Comparison of ENCODE assay signal across 10 cellular contexts in the genomic region with DNA sequence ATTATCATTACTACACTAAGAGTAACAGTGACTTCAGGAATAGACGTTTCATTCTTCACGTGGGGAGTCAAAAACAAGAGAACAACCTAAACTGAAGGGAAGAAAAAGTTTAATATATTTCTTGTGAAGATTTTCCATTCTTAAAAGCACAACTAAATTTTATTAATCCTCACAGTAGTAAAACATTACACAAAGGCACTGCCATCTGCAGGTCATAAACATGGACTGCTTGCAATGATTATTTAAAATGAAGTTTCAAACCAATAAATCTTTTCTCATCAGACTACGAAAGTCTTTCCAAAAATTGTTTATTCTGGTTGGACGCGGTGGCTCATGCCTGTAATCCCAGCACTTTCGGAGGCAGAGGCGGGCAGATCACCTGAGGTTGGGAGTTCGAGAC. TPM values are rescaled to one million over a fixed set of nuclear protein-coding genes. Genes with fewer than 3 reads are reported as not detected.
A peak's percentile ranks its signal among the peaks of the same experiment; 100 is the strongest.
DNase-seq lines count a peak whose midpoint lies in the region; ATAC-seq, FAIRE-seq and TF ChIP-seq lines count a peak whose summit lies in the region.
"Had no signal": no experiment of that assay in that cellular context is flagged by ENCODE, and none has a peak within 500 bp of the region (broad histone marks: within the 10 kb centered on the region; RNA-seq: fewer than 3 reads in every experiment).

No MANE protein-coding gene starts in this region.

- H3K9me3 ChIP-seq in suprapubic skin = no peaks in the 10 kb centered on the region
- H3K9me3 ChIP-seq: stomach had no signal

- H3K27me3 Mint-ChIP-seq in activated T-cell treated with anti-CD3 and anti-CD28 coated beads, Interleukin-2, amount 50 U/mL, for 4 hours (ENCODE audit: low read depth) = no peaks in the 10 kb centered on the region
- no peaks in the 10 kb centered on the region for H3K27me3 Mint-ChIP-seq in activated CD4-positive, alpha-beta T cell treated with anti-CD3 and anti-CD28 coated beads for 36 hours

- peak overlapping the region; percentile 25 for H3K4me3 Mint-ChIP-seq in activated T-cell treated with anti-CD3 and anti-CD28 coated beads, Interleukin-2, amount 50 U/mL, for 4 hours
- H3K4me3 Mint-ChIP-seq in activated CD4-positive, alpha-beta T cell treated with anti-CD3 and anti-CD28 coated beads for 36 hours = no peak overlapping the region

- TF ChIP-seq POLR2A in suprapubic skin (IDR thresholded peaks at IDR 0.05) = no peak

- peaks cover 70% of the 10 kb centered on the region for H3K4me1 Mint-ChIP-seq in activated T-cell treated with anti-CD3 and anti-CD28 coated beads, Interleukin-2, amount 50 U/mL, for 4 hours (ENCODE audit: low read depth)
- peaks cover 67% of the 10 kb centered on the region for H3K4me1 Mint-ChIP-seq in activated CD4-positive, alpha-beta T cell treated with anti-CD3 and anti-CD28 coated beads for 36 hours

- peak; percentile 27 for FAIRE-seq in RCC 7860 (lab: Jason Lieb, UNC)

- CTCF ChIA-PET in activated CD4-positive, alpha-beta T cell treated with anti-CD3 and anti-CD28 coated beads for 36 hours (lab: Charles Lee) = interaction anchor here (1.0 to 2.0 kb wide), 4 partner anchors 13 to 117 kb away, joined by 3 to 11 read pairs (median 6); no protein-coding TSS in a partner anchor

- WGBS in suprapubic skin = 23% methylated on average over 8 of the region's 8 CpGs

- peaks cover 4% of the 10 kb centered on the region for H3K36me3 Mint-ChIP-seq in activated T-cell treated with anti-CD3 and anti-CD28 coated beads, Interleukin-2, amount 50 U/mL, for 4 hours (ENCODE audit: insufficient read depth)
- peaks cover 10% of the 10 kb centered on the region for H3K36me3 Mint-ChIP-seq in activated CD4-positive, alpha-beta T cell treated with anti-CD3 and anti-CD28 coated beads for 36 hours (ENCODE audit: low read depth)

- H3K4me1 ChIP-seq in suprapubic skin = peaks cover 73% of the 10 kb centered on the region

- TF ChIP-seq EP300 in suprapubic skin (IDR thresholded peaks at IDR 0.05) = no peak

- no peak for ATAC-seq in activated T-cell treated with anti-CD3 and anti-CD28 coated beads, Interleukin-2, amount 50 U/mL, for 4 hours
- no peak for ATAC-seq in GM21717 (IDR thresholded peaks at IDR 0.05; ENCODE audit: unreplicated experiment)
- ATAC-seq in activated CD4-positive, alpha-beta T cell treated with anti-CD3 and anti-CD28 coated beads for 36 hours = no peak

- H3K4me3 ChIP-seq in suprapubic skin = peak overlapping the region; percentile 8
- H3K4me3 ChIP-seq: lung had no signal

- no peaks in the 10 kb centered on the region for H3K27me3 ChIP-seq in suprapubic skin
- H3K27me3 ChIP-seq: stomach had no signal

- TF ChIP-seq CTCF in suprapubic skin (IDR thresholded peaks at IDR 0.05) = peak; percentile 18 to 29

- intact Hi-C loops in activated CD4-positive, alpha-beta T cell treated with anti-CD3 and anti-CD28 coated beads for 36 hours (cut with DNase I, micrococcal nuclease) = no loop called here

- no peak overlapping the region for H3K27ac Mint-ChIP-seq in activated CD4-positive, alpha-beta T cell treated with anti-CD3 and anti-CD28 coated beads for 36 hours

- no peaks in the 10 kb centered on the region for H3K36me3 ChIP-seq in suprapubic skin
- H3K36me3 ChIP-seq: stomach had no signal

- H3K27ac ChIP-seq in suprapubic skin = no peak overlapping the region

- H3K9me3 Mint-ChIP-seq in activated T-cell treated with anti-CD3 and anti-CD28 coated beads, Interleukin-2, amount 50 U/mL, for 4 hours = no peaks in the 10 kb centered on the region
- no peaks in the 10 kb centered on the region for H3K9me3 Mint-ChIP-seq in activated CD4-positive, alpha-beta T cell treated with anti-CD3 and anti-CD28 coated beads for 36 hours (ENCODE audit: low read depth)

- no peak for DNase-seq in activated T-cell treated with anti-CD3 and anti-CD28 coated beads, Interleukin-2, amount 50 U/mL, for 4 hours
- DNase-seq in activated T-cell treated with anti-CD3 and anti-CD28 coated beads for 4 hours (no peak), RCC 7860 (ENCODE audit: low spot score) (no peak), fibroblast of gingiva (ENCODE audit: low read depth) (peak; percentile 14), suprapubic skin (ENCODE audit: low spot score in 2 of 2) (no peak), NCI-H187 treated with DMSO at 0.1 percent for 48 hours (lab: John Stamatoyannopoulos, UW) (no peak)
- DNase-seq in activated CD4-positive, alpha-beta T cell treated with anti-CD3 and anti-CD28 coated beads for 36 hours = no peak
- DNase-seq: stomach had no signal

- POLR2A ChIA-PET in activated CD4-positive, alpha-beta T cell treated with anti-CD3 and anti-CD28 coated beads for 36 hours (lab: Charles Lee) = no interaction called here

RNA-seq across cellular contexts. Expression of gene NCOA5, which starts 2.6 kb away (rescaled TPM):
- total RNA-seq in activated T-cell treated with anti-CD3 and anti-CD28 coated beads, Interleukin-2, amount 50 U/mL, for 4 hours = 10 to 100 TPM; 38.2 to 45.0 (median 43.3) TPM
- 10 to 100 TPM; 23.2 to 30.1 (median 25.2) TPM for total RNA-seq in suprapubic skin
- 10 to 100 TPM; 17.9 to 18.8 TPM for total RNA-seq in activated CD4-positive, alpha-beta T cell treated with anti-CD3 and anti-CD28 coated beads for 36 hours

RNA-seq across cellular contexts. Expression of gene CD40, which starts 31.0 kb away (rescaled TPM):
- total RNA-seq in activated T-cell treated with anti-CD3 and anti-CD28 coated beads, Interleukin-2, amount 50 U/mL, for 4 hours = 10 to 100 TPM in 2 of 3 donors, 1 to 10 TPM in 1; 7.6 to 29.2 (median 10.6) TPM
- 10 to 100 TPM; 12.9 to 30.6 (median 17.2) TPM for total RNA-seq in suprapubic skin
- total RNA-seq in activated CD4-positive, alpha-beta T cell treated with anti-CD3 and anti-CD28 coated beads for 36 hours = 1 to 10 TPM; 4.0 to 5.1 TPM

RNA-seq across cellular contexts. Expression of gene SLC12A5, which starts 58.1 kb away (rescaled TPM):
- not detected for total RNA-seq in activated T-cell treated with anti-CD3 and anti-CD28 coated beads, Interleukin-2, amount 50 U/mL, for 4 hours
- under 1 TPM in 1 of 4 donors, not detected in 3; 0.40 TPM for total RNA-seq in suprapubic skin
- under 1 TPM; 0.49 to 0.73 TPM for total RNA-seq in activated CD4-positive, alpha-beta T cell treated with anti-CD3 and anti-CD28 coated beads for 36 hours
